In genomic region chr16:68787419-68787807, GRCh38 we compare ENCODE assay signal across 10 cellular contexts. TPM values are rescaled to one million over a fixed set of nuclear protein-coding genes. Genes with fewer than 3 reads are reported as not detected.
A peak's percentile ranks its signal among the peaks of the same experiment; 100 is the strongest.
DNase-seq lines count a peak whose midpoint lies in the region; ATAC-seq, FAIRE-seq and TF ChIP-seq lines count a peak whose summit lies in the region.
"Not testable (repeated sequence)": the region's sequence is repeated elsewhere in the genome, so short reads cannot be mapped to it uniquely, and the experiment has no call there.
"Had no signal": no experiment of that assay in that cellular context is flagged by ENCODE, and none has a peak within 500 bp of the region (broad histone marks: within the 10 kb centered on the region; RNA-seq: fewer than 3 reads in every experiment).

No MANE protein-coding gene starts in this region.

- H3K9me3 Mint-ChIP-seq in GM23338; astrocyte (ENCODE audit: unreplicated experiment); progenitor cell of endocrine pancreas (ENCODE audit: low read depth): not testable (repeated sequence)

- H4K91ac ChIP-seq in mesenchymal stem cell (ENCODE audit: low read length) = not testable (repeated sequence)

- H3K4me1 Mint-ChIP-seq in GM23338 = peaks cover 55% of the 10 kb centered on the region
- H3K4me1 Mint-ChIP-seq in astrocyte (ENCODE audit: low read depth, unreplicated experiment) = peaks cover 29% of the 10 kb centered on the region
- H3K4me1 Mint-ChIP-seq in progenitor cell of endocrine pancreas (ENCODE audit: low read depth) = peaks cover 39% of the 10 kb centered on the region

- peaks cover 17% of the 10 kb centered on the region for H3F3A ChIP-seq in GM23338 (replicated peaks; ENCODE audit: low read depth)

- H3K18ac ChIP-seq in mesenchymal stem cell (ENCODE audit: low read depth in 1 of 2, low read length in 2 of 2) = not testable (repeated sequence)

- H3K79me1 ChIP-seq in mesenchymal stem cell (replicated peaks; ENCODE audit: low read length, poor library complexity, severe bottlenecking) = not testable (repeated sequence)

- not testable (repeated sequence) for H3K9ac ChIP-seq in astrocyte (ENCODE audit: low read length); mesenchymal stem cell (ENCODE audit: low read length)

- H2BK15ac ChIP-seq in mesenchymal stem cell (ENCODE audit: low read depth, poor library complexity, severe bottlenecking) = not testable (repeated sequence)

- H2BK5ac ChIP-seq in mesenchymal stem cell (ENCODE audit: low read depth, low read length, poor library complexity, severe bottlenecking) = not testable (repeated sequence)

- FAIRE-seq in astrocyte (lab: Jason Lieb, UNC) = not testable (repeated sequence)

- H4K8ac ChIP-seq in mesenchymal stem cell (ENCODE audit: low read length) = not testable (repeated sequence)

- not testable (repeated sequence) for H2BK12ac ChIP-seq in mesenchymal stem cell (ENCODE audit: low read length in 2 of 2)

- H3K27ac ChIP-seq in GM23338 (ENCODE audit: low read depth) = peak overlapping the region; percentile 83; the same call in 1 of the 2 replicates
- peak overlapping the region; percentile 17 for H3K27ac ChIP-seq in astrocyte (ENCODE audit: low read depth, low read length)
- H3K27ac ChIP-seq in caudate nucleus (ENCODE audit: low read depth, low read length) = peak overlapping the region; percentile 97
- peak overlapping the region; percentile 68 for H3K27ac ChIP-seq in hepatocyte
- peak overlapping the region; percentile 43 for H3K27ac ChIP-seq in mesenchymal stem cell (ENCODE audit: low read length, poor library complexity, severe bottlenecking)
- H3K27ac ChIP-seq in temporal lobe (ENCODE audit: low read depth, low read length) = peak overlapping the region; percentile 95

- 83% methylated on average over 1 of the region's 1 CpG for WGBS in hepatocyte (ENCODE audit: low lambda C conversion rate, missing lambda C conversion rate)
- WGBS in mesenchymal stem cell = no CpG with 5 or more reads among the region's 1 CpG

- H3K14ac ChIP-seq in mesenchymal stem cell (ENCODE audit: low read length in 2 of 2) = not testable (repeated sequence)

- peaks cover 19% of the 10 kb centered on the region for H3K79me2 ChIP-seq in GM23338 (replicated peaks; ENCODE audit: insufficient read depth)
- H3K79me2 ChIP-seq in astrocyte (ENCODE audit: insufficient read depth, low read length) = not testable (repeated sequence)
- peaks cover 71% of the 10 kb centered on the region for H3K79me2 ChIP-seq in hepatocyte

- not testable (repeated sequence) for H3K23ac ChIP-seq in mesenchymal stem cell (ENCODE audit: low read length in 2 of 2)

- not testable (repeated sequence) for H3K27ac Mint-ChIP-seq in GM23338; astrocyte (ENCODE audit: unreplicated experiment)
- H3K27ac Mint-ChIP-seq in progenitor cell of endocrine pancreas = peak overlapping the region; percentile 97

- H2AFZ ChIP-seq in GM23338; astrocyte (ENCODE audit: low read depth, low read length); hepatocyte; mesenchymal stem cell (ENCODE audit: low read depth, low read length): not testable (repeated sequence)

- not testable (repeated sequence) for H3K4ac ChIP-seq in mesenchymal stem cell (ENCODE audit: low read depth in 1 of 2, low read length in 2 of 2)

- H3K36me3 Mint-ChIP-seq in GM23338 (ENCODE audit: low read depth) = peaks cover 48% of the 10 kb centered on the region
- not testable (repeated sequence) for H3K36me3 Mint-ChIP-seq in astrocyte (ENCODE audit: low read depth, unreplicated experiment)
- H3K36me3 Mint-ChIP-seq in progenitor cell of endocrine pancreas (ENCODE audit: insufficient read depth) = peaks cover 21% of the 10 kb centered on the region

- H3K4me3 ChIP-seq in GM23338; astrocyte (ENCODE audit: insufficient read depth, low read depth, low read length); hepatocyte; mesenchymal stem cell (ENCODE audit: insufficient read depth in 1 of 2, low read depth in 1 of 2, low read length in 2 of 2): not testable (repeated sequence)

- not testable (repeated sequence) for H3K36me3 ChIP-seq in GM23338 (ENCODE audit: insufficient read depth); astrocyte (ENCODE audit: insufficient read depth, low read length); hepatocyte (replicated peaks; ENCODE audit: insufficient read depth, low read depth); mesenchymal stem cell (ENCODE audit: control insufficient read depth in 1 of 2, insufficient read depth in 2 of 2, low read depth in 1 of 2, low read length in 2 of 2)

- not testable (repeated sequence) for H3K4me3 Mint-ChIP-seq in GM23338; astrocyte (ENCODE audit: unreplicated experiment); progenitor cell of endocrine pancreas (ENCODE audit: low read depth)

- not testable (repeated sequence) for ATAC-seq in GM23338

- H2AK5ac ChIP-seq in mesenchymal stem cell (ENCODE audit: low read length, severe bottlenecking) = peak overlapping the region; percentile 78

- not testable (repeated sequence) for H3K9me2 ChIP-seq in GM23338 (ENCODE audit: insufficient read depth); hepatocyte (replicated peaks; ENCODE audit: insufficient read depth)

- DNase-seq in GM23338 (ENCODE audit: low spot score); astrocyte (ENCODE audit: low read depth); caudate nucleus (lab: John Stamatoyannopoulos, UW); hepatocyte (ENCODE audit: low spot score); mesenchymal stem cell; progenitor cell of endocrine pancreas (ENCODE audit: low spot score, unreplicated experiment): not testable (repeated sequence)

- not testable (repeated sequence) for H2BK120ac ChIP-seq in mesenchymal stem cell (ENCODE audit: low read depth, low read length)

- not testable (repeated sequence) for H4K20me1 ChIP-seq in GM23338 (replicated peaks; ENCODE audit: insufficient read depth); astrocyte (ENCODE audit: insufficient read depth, low read length); hepatocyte (ENCODE audit: insufficient read depth, poor library complexity, severe bottlenecking)

- not testable (repeated sequence) for H3K9me3 ChIP-seq in astrocyte (ENCODE audit: insufficient read depth, low read depth, low read length); hepatocyte (ENCODE audit: low read depth); mesenchymal stem cell (ENCODE audit: control insufficient read depth, low read length)

- not testable (repeated sequence) for H3K4me2 ChIP-seq in GM23338; astrocyte (ENCODE audit: low read length); hepatocyte; mesenchymal stem cell (ENCODE audit: low read length, poor library complexity, severe bottlenecking)

- H3K4me1 ChIP-seq in GM23338 (ENCODE audit: insufficient read depth) (peaks cover 29% of the 10 kb centered on the region), astrocyte (ENCODE audit: insufficient read depth, low read length) (peaks cover 25% of the 10 kb centered on the region), hepatocyte (ENCODE audit: insufficient read depth) (peaks cover 34% of the 10 kb centered on the region), mesenchymal stem cell (ENCODE audit: control insufficient read depth, insufficient read depth, low read depth, low read length) (peaks cover 17% of the 10 kb centered on the region)

- H3K27me3 Mint-ChIP-seq in GM23338 (ENCODE audit: insufficient read depth, low read depth, poor library complexity) = peaks cover 13% of the 10 kb centered on the region
- H3K27me3 Mint-ChIP-seq in astrocyte (ENCODE audit: low read depth, unreplicated experiment); progenitor cell of endocrine pancreas: not testable (repeated sequence)

- not testable (repeated sequence) for TF ChIP-seq CTCF in GM23338 (conservative IDR thresholded peaks at IDR 0.05; ENCODE audit: low read depth in 2 of 2); astrocyte (IDR thresholded peaks at IDR 0.05; ENCODE audit: insufficient read depth, low read depth, low read length); hepatocyte (IDR thresholded peaks at IDR 0.05; ENCODE audit: poor library complexity); progenitor cell of endocrine pancreas (IDR thresholded peaks at IDR 0.05; ENCODE audit: unreplicated experiment)

- not testable (repeated sequence) for H3K27me3 ChIP-seq in GM23338 (ENCODE audit: insufficient read depth); astrocyte (ENCODE audit: insufficient read depth, low read length); hepatocyte
- H3K27me3 ChIP-seq in mesenchymal stem cell (ENCODE audit: control insufficient read depth in 1 of 2, insufficient read depth in 1 of 2, low read length in 2 of 2) = peaks cover 0 to 24% of the 10 kb centered on the region in 2 experiments

RNA-seq across cellular contexts. Expression of gene CDH1, which starts 50.3 kb away (rescaled TPM):
- 142 TPM in 2 replicates for total RNA-seq in GM23338 (2014; rRNA removed; shearing (Covaris generic))
- polyA plus RNA-seq in GM23338 (2016; fragmentation: Nextera tagmentation; extraction: Ambion mirVana) (58.1 and 64.1 TPM in 2 replicates), hepatocyte (105 and 131 TPM in 2 replicates)
- total RNA-seq in astrocyte (10.7 and 23.8 TPM in 2 replicates), hepatocyte (190 and 193 TPM in 2 replicates), progenitor cell of endocrine pancreas (545 and 586 TPM in 2 replicates), temporal lobe (2.2 TPM)
- not detected for polyA plus RNA-seq in mesenchymal stem cell (2013, experiment 1 of 2)
- 0.03 TPM for polyA plus RNA-seq in mesenchymal stem cell (2013, experiment 2 of 2)
- total RNA-seq: HT1080, LHCN-M2, OCI-LY7 had no signal

RNA-seq across cellular contexts. Expression of gene TANGO6, which starts 55.9 kb away (rescaled TPM):
- total RNA-seq in GM23338 (2014; rRNA removed; shearing (Covaris generic)) = 18.8 and 23.2 TPM in 2 replicates
- polyA plus RNA-seq in GM23338 (2016; fragmentation: Nextera tagmentation; extraction: Ambion mirVana) (5.5 and 7.2 TPM in 2 replicates), hepatocyte (4.2 and 4.8 TPM in 2 replicates)
- total RNA-seq in astrocyte (15.8 and 16.8 TPM in 2 replicates), hepatocyte (6.5 and 10.9 TPM in 2 replicates), progenitor cell of endocrine pancreas (14.1 and 14.8 TPM in 2 replicates), temporal lobe (22.4 TPM)
- 4.0 TPM for polyA plus RNA-seq in mesenchymal stem cell (2013, experiment 1 of 2)
- 3.9 TPM for polyA plus RNA-seq in mesenchymal stem cell (2013, experiment 2 of 2)

Comparison
In these comparisons a context has a peak if more than half of its experiments do, and no peak if none do; other contexts are left out.
1. H3K27ac ChIP-seq: peak in every context shown above with its lines; median percentile 97 in caudate nucleus; 95 in temporal lobe; 83 in GM23338; 68 in hepatocyte; 43 in mesenchymal stem cell; 17 in astrocyte.